In the genomic region with DNA sequence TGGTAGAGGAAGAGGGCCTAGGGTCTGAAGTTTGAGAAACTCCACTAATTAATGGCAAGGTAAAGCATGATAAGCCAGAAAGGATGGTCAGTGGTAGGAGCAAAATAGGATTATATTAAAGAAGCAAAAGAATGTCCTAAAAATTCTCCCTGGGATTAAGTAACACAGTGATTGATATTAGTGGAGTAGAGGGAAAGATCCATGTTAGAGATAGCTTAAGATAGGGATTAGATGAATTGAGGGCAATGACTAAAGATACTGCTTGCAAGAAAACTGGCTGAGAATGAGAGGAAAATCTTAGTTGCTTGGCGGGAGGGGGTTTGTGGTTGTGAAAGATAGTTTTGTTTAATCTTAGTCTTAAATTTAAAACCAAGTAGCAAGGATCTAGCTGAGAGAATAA, we compare ENCODE assay signal across 20 cellular contexts.
DNase-seq lines count a peak whose midpoint lies in the region; ATAC-seq, FAIRE-seq and TF ChIP-seq lines count a peak whose summit lies in the region.
"Had no signal": no experiment of that assay in that cellular context is flagged by ENCODE, and none has a peak within 500 bp of the region (broad histone marks: within the 10 kb centered on the region; RNA-seq: fewer than 3 reads in every experiment).

No MANE protein-coding gene starts in this region.

- H3K36me3 Mint-ChIP-seq in activated CD4-positive, alpha-beta T cell treated with anti-CD3 and anti-CD28 coated beads for 36 hours (ENCODE audit: low read depth) = peaks cover 55% of the 10 kb centered on the region
- H3K36me3 Mint-ChIP-seq in activated CD4-positive, alpha-beta T cell treated with anti-CD3 and anti-CD28 coated beads, Interleukin-2, amount 10 ng/mL, durations not matched to agents 7 days and 5 days (ENCODE audit: low read depth) = peaks cover 36% of the 10 kb centered on the region
- H3K36me3 Mint-ChIP-seq in astrocyte (ENCODE audit: low read depth, unreplicated experiment) = peaks cover 15% of the 10 kb centered on the region

- intact Hi-C loops in activated CD4-positive, alpha-beta T cell treated with anti-CD3 and anti-CD28 coated beads for 36 hours (cut with DNase I, micrococcal nuclease) = loop anchor here in 1 of 2 experiments (5.0 to 10.0 kb wide), 7 partner anchors 254 to 1351 kb away; partner anchors contain the start of genes APC, DCP2, EPB41L4A and REEP5

- POLR2A ChIA-PET in activated CD4-positive, alpha-beta T cell treated with anti-CD3 and anti-CD28 coated beads for 36 hours (lab: Charles Lee) = no interaction called here
- POLR2A ChIA-PET in activated CD4-positive, alpha-beta T cell treated with anti-CD3 and anti-CD28 coated beads, Interleukin-2, amount 10 ng/mL, durations not matched to agents 7 days and 5 days (lab: Charles Lee) = no interaction called here

- no peak for FAIRE-seq in astrocyte (lab: Jason Lieb, UNC)
- FAIRE-seq: GM12892, H54 had no signal

- H4K20me1 ChIP-seq in astrocyte (ENCODE audit: insufficient read depth, low read length) = peaks cover 28% of the 10 kb centered on the region
- H4K20me1 ChIP-seq in neural cell (ENCODE audit: insufficient read depth) = no peaks in the 10 kb centered on the region

- WGBS in HUES64 = 96% methylated on average over 1 of the region's 1 CpG

- H3K79me2 ChIP-seq in astrocyte (ENCODE audit: insufficient read depth, low read length) (peaks cover 26% of the 10 kb centered on the region), neural cell (replicated peaks; ENCODE audit: insufficient read depth, low read length) (peaks cover 23% of the 10 kb centered on the region)

- CTCF ChIA-PET in activated CD4-positive, alpha-beta T cell treated with anti-CD3 and anti-CD28 coated beads for 36 hours (lab: Charles Lee) = interaction anchor here (1.0 to 3.8 kb wide), 2 partner anchors 12 kb away, joined by 3 to 22 read pairs; no protein-coding TSS in a partner anchor
- CTCF ChIA-PET in activated CD4-positive, alpha-beta T cell treated with anti-CD3 and anti-CD28 coated beads, Interleukin-2, amount 10 ng/mL, durations not matched to agents 7 days and 5 days (lab: Charles Lee) = interaction anchor here (1.6 kb wide), 1 partner anchor 257 kb away, joined by 3 read pairs; no protein-coding TSS in a partner anchor

- no peak for TF ChIP-seq RAD21 in neural cell (conservative IDR thresholded peaks at IDR 0.05)

- peak overlapping the region; percentile 92 for H3K27ac Mint-ChIP-seq in activated CD4-positive, alpha-beta T cell treated with anti-CD3 and anti-CD28 coated beads for 36 hours
- no peak overlapping the region for H3K27ac Mint-ChIP-seq in activated CD4-positive, alpha-beta T cell treated with anti-CD3 and anti-CD28 coated beads, Interleukin-2, amount 10 ng/mL, durations not matched to agents 7 days and 5 days
- H3K27ac Mint-ChIP-seq in astrocyte (ENCODE audit: unreplicated experiment) = no peak overlapping the region

- H2AFZ ChIP-seq in astrocyte (ENCODE audit: low read depth, low read length) (no peak overlapping the region), neural cell (ENCODE audit: low read depth, low read length) (no peak overlapping the region)

- H3K4me1 Mint-ChIP-seq in activated CD4-positive, alpha-beta T cell treated with anti-CD3 and anti-CD28 coated beads for 36 hours = peaks cover 36% of the 10 kb centered on the region
- H3K4me1 Mint-ChIP-seq in activated CD4-positive, alpha-beta T cell treated with anti-CD3 and anti-CD28 coated beads, Interleukin-2, amount 10 ng/mL, durations not matched to agents 7 days and 5 days = peaks cover 25% of the 10 kb centered on the region
- peaks cover 32% of the 10 kb centered on the region for H3K4me1 Mint-ChIP-seq in astrocyte (ENCODE audit: low read depth, unreplicated experiment)

- H3K9me3 ChIP-seq in HUES64 (ENCODE audit: insufficient read depth, low read depth, low read length) (no peaks in the 10 kb centered on the region), astrocyte (ENCODE audit: insufficient read depth, low read depth, low read length) (no peaks in the 10 kb centered on the region), neural cell (ENCODE audit: low read length) (no peaks in the 10 kb centered on the region)
- H3K9me3 ChIP-seq: ascending aorta, esophagus squamous epithelium, heart right ventricle, thoracic aorta had no signal

- H3K4me2 ChIP-seq in astrocyte (ENCODE audit: low read length) (peak overlapping the region; percentile 96), neural cell (ENCODE audit: low read length) (no peak overlapping the region)

- H3K4me3 ChIP-seq in HUES64 (ENCODE audit: low read length) = peak overlapping the region; percentile 89; the same call in 1 of the 2 replicates
- H3K4me3 ChIP-seq in astrocyte (ENCODE audit: insufficient read depth, low read depth, low read length) = no peak overlapping the region
- H3K4me3 ChIP-seq in neural cell (ENCODE audit: low read length) = peak overlapping the region; percentile 92
- H3K4me3 ChIP-seq: esophagus squamous epithelium, thoracic aorta had no signal

- no peak for TF ChIP-seq EP300 in neural cell (conservative IDR thresholded peaks at IDR 0.05; ENCODE audit: poor library complexity, severe bottlenecking)

- TF ChIP-seq CTCF in astrocyte (IDR thresholded peaks at IDR 0.05; ENCODE audit: insufficient read depth, low read depth, low read length) (no peak), neural cell (IDR thresholded peaks at IDR 0.05; ENCODE audit: poor library complexity, severe bottlenecking) (no peak)

- no peak for DNase-seq in activated CD4-positive, alpha-beta T cell treated with anti-CD3 and anti-CD28 coated beads for 36 hours
- no peak for DNase-seq in activated CD4-positive, alpha-beta T cell treated with anti-CD3 and anti-CD28 coated beads, Interleukin-2, amount 10 ng/mL, durations not matched to agents 7 days and 5 days
- DNase-seq in astrocyte (ENCODE audit: low read depth) (no peak), nucleus accumbens (lab: John Stamatoyannopoulos, UW) (no peak), cerebellar cortex (ENCODE audit: low spot score) (no peak), NCI-H2107 treated with DMSO at 0.1 percent for 48 hours (lab: John Stamatoyannopoulos, UW; ENCODE audit: unreplicated experiment) (no peak)
- DNase-seq: activated CD8-positive, alpha-beta memory T cell treated with anti-CD3 and anti-CD28 coated beads, Interleukin-2, amount 50 U/mL, for 48 hours; CD8-positive, alpha-beta memory T cell; esophagus squamous epithelium; heart right ventricle; kidney glomerular epithelial cell; NCI-H1092 had no signal

- peaks cover 53% of the 10 kb centered on the region for H3K4me1 ChIP-seq in HUES64 (ENCODE audit: insufficient read depth, low read length)
- H3K4me1 ChIP-seq in astrocyte (ENCODE audit: insufficient read depth, low read length) = peaks cover 15% of the 10 kb centered on the region

- no peaks in the 10 kb centered on the region for H3K27me3 ChIP-seq in HUES64 (ENCODE audit: insufficient read depth, low read length)
- no peaks in the 10 kb centered on the region for H3K27me3 ChIP-seq in astrocyte (ENCODE audit: insufficient read depth, low read length)
- H3K27me3 ChIP-seq in neural cell (ENCODE audit: insufficient read depth, low read depth, low read length) = no peaks in the 10 kb centered on the region
- H3K27me3 ChIP-seq: ascending aorta, esophagus squamous epithelium, heart right ventricle had no signal

- H3K9ac ChIP-seq in HUES64 (ENCODE audit: low read depth, low read length) (peak overlapping the region; percentile 98; the same call in 1 of the 2 replicates), astrocyte (ENCODE audit: low read length) (peak overlapping the region; percentile 98), neural cell (ENCODE audit: low read length) (no peak overlapping the region)

- ATAC-seq in activated CD4-positive, alpha-beta T cell treated with anti-CD3 and anti-CD28 coated beads for 36 hours = no peak
- ATAC-seq: heart right ventricle had no signal

- H3K4me3 Mint-ChIP-seq in activated CD4-positive, alpha-beta T cell treated with anti-CD3 and anti-CD28 coated beads for 36 hours = peak overlapping the region; percentile 91
- H3K4me3 Mint-ChIP-seq in activated CD4-positive, alpha-beta T cell treated with anti-CD3 and anti-CD28 coated beads, Interleukin-2, amount 10 ng/mL, durations not matched to agents 7 days and 5 days = no peak overlapping the region
- peak overlapping the region; percentile 61 for H3K4me3 Mint-ChIP-seq in astrocyte (ENCODE audit: unreplicated experiment)

- H3F3A ChIP-seq in neural cell (ENCODE audit: insufficient read depth, low read length, poor library complexity, severe bottlenecking) = no peaks in the 10 kb centered on the region

- peaks cover 55% of the 10 kb centered on the region for H3K36me3 ChIP-seq in HUES64 (ENCODE audit: insufficient read depth, low read length)
- H3K36me3 ChIP-seq in astrocyte (ENCODE audit: insufficient read depth, low read length) = peaks cover 41% of the 10 kb centered on the region
- H3K36me3 ChIP-seq in neural cell (ENCODE audit: insufficient read depth, low read length) = peaks cover 9% of the 10 kb centered on the region

- no peaks in the 10 kb centered on the region for H3K27me3 Mint-ChIP-seq in activated CD4-positive, alpha-beta T cell treated with anti-CD3 and anti-CD28 coated beads for 36 hours
- no peaks in the 10 kb centered on the region for H3K27me3 Mint-ChIP-seq in activated CD4-positive, alpha-beta T cell treated with anti-CD3 and anti-CD28 coated beads, Interleukin-2, amount 10 ng/mL, durations not matched to agents 7 days and 5 days
- H3K27me3 Mint-ChIP-seq in astrocyte (ENCODE audit: low read depth, unreplicated experiment) = no peaks in the 10 kb centered on the region
- H3K27me3 Mint-ChIP-seq: CD8-positive, alpha-beta memory T cell had no signal

- no peaks in the 10 kb centered on the region for H3K9me3 Mint-ChIP-seq in activated CD4-positive, alpha-beta T cell treated with anti-CD3 and anti-CD28 coated beads for 36 hours (ENCODE audit: low read depth)
- H3K9me3 Mint-ChIP-seq in activated CD4-positive, alpha-beta T cell treated with anti-CD3 and anti-CD28 coated beads, Interleukin-2, amount 10 ng/mL, durations not matched to agents 7 days and 5 days = no peaks in the 10 kb centered on the region
- no peaks in the 10 kb centered on the region for H3K9me3 Mint-ChIP-seq in astrocyte (ENCODE audit: unreplicated experiment)
- H3K9me3 Mint-ChIP-seq: CD8-positive, alpha-beta memory T cell; IgD-negative memory B cell had no signal

- H3K27ac ChIP-seq in HUES64 (ENCODE audit: low read depth, low read length) = no peak overlapping the region
- no peak overlapping the region for H3K27ac ChIP-seq in astrocyte (ENCODE audit: low read depth, low read length)
- no peak overlapping the region for H3K27ac ChIP-seq in neural cell (ENCODE audit: low read length)
- H3K27ac ChIP-seq: ascending aorta, esophagus squamous epithelium, thoracic aorta, VCaP had no signal

- no peaks in the 10 kb centered on the region for H3K9me2 ChIP-seq in neural cell (ENCODE audit: insufficient read depth, low read length)
